In genomic region chr6:122165014-122165413, GRCh38 we compare ENCODE assay signal across 28 cellular contexts.
"Had no signal": no experiment of that assay in that cellular context is flagged by ENCODE, and none has a peak within 500 bp of the region (broad histone marks: within the 10 kb centered on the region; RNA-seq: fewer than 3 reads in every experiment).

No MANE protein-coding gene starts in this region.

- H3K27ac Mint-ChIP-seq: stimulated activated effector memory CD8-positive, alpha-beta T cell treated with anti-CD3 and anti-CD28 coated beads, Interleukin-12 subunit alpha, Interleukin-12 subunit beta, amount 100 ng/mL, for 72 hours; stimulated activated memory B cell treated with anti-CD40 and anti-IgM and Interleukin-4, amounts not matched to agents 10 μg/mL and 1 μg/mL and 100 μg/mL, for 72 hours; stimulated activated naive B cell treated with anti-CD40 and anti-IgM and Interleukin-4, amounts not matched to agents 10 μg/mL and 1 μg/mL and 100 μg/mL, for 72 hours; stimulated activated naive CD8-positive, alpha-beta T cell treated with anti-CD3 and anti-CD28 coated beads, Interleukin-15, amount 100 ng/mL, for 72 hours; stimulated activated naive CD8-positive, alpha-beta T cell treated with anti-CD3 and anti-CD28 coated beads, Interleukin-15, Interleukin-2, amounts not matched to agents 100 ng/mL and 50 ng/mL, for 24 hours; type B pancreatic cell had no signal

- H3K4me3 Mint-ChIP-seq: stimulated activated effector memory CD8-positive, alpha-beta T cell treated with anti-CD3 and anti-CD28 coated beads, Interleukin-12 subunit alpha, Interleukin-12 subunit beta, amount 100 ng/mL, for 72 hours; stimulated activated memory B cell treated with anti-CD40 and anti-IgM and Interleukin-4, amounts not matched to agents 10 μg/mL and 1 μg/mL and 100 μg/mL, for 72 hours; stimulated activated naive B cell treated with anti-CD40 and anti-IgM and Interleukin-4, amounts not matched to agents 10 μg/mL and 1 μg/mL and 100 μg/mL, for 72 hours; stimulated activated naive CD8-positive, alpha-beta T cell treated with anti-CD3 and anti-CD28 coated beads, Interleukin-15, amount 100 ng/mL, for 72 hours; stimulated activated naive CD8-positive, alpha-beta T cell treated with anti-CD3 and anti-CD28 coated beads, Interleukin-15, Interleukin-2, amounts not matched to agents 100 ng/mL and 50 ng/mL, for 24 hours; type B pancreatic cell had no signal

- H3K36me3 ChIP-seq: stomach, suprapubic skin, thoracic aorta, thyroid gland, tibial artery, tibial nerve, transverse colon, upper lobe of left lung, upper lobe of right lung, uterus, vagina had no signal

- H3K27ac ChIP-seq: stomach, suprapubic skin, testis, thoracic aorta, thyroid gland, tibial artery, tibial nerve, transverse colon, upper lobe of left lung, upper lobe of right lung, uterus, vagina had no signal

- H3K27me3 Mint-ChIP-seq: stimulated activated memory B cell treated with anti-CD40 and anti-IgM and Interleukin-4, amounts not matched to agents 10 μg/mL and 1 μg/mL and 100 μg/mL, for 72 hours; stimulated activated naive B cell treated with anti-CD40 and anti-IgM and Interleukin-4, amounts not matched to agents 10 μg/mL and 1 μg/mL and 100 μg/mL, for 72 hours; stimulated activated naive CD8-positive, alpha-beta T cell treated with anti-CD3 and anti-CD28 coated beads, Interleukin-15, amount 100 ng/mL, for 72 hours; type B pancreatic cell had no signal

- H3K4me1 Mint-ChIP-seq: stimulated activated effector memory CD8-positive, alpha-beta T cell treated with anti-CD3 and anti-CD28 coated beads, Interleukin-12 subunit alpha, Interleukin-12 subunit beta, amount 100 ng/mL, for 72 hours; stimulated activated memory B cell treated with anti-CD40 and anti-IgM and Interleukin-4, amounts not matched to agents 10 μg/mL and 1 μg/mL and 100 μg/mL, for 72 hours; stimulated activated naive B cell treated with anti-CD40 and anti-IgM and Interleukin-4, amounts not matched to agents 10 μg/mL and 1 μg/mL and 100 μg/mL, for 72 hours; stimulated activated naive CD8-positive, alpha-beta T cell treated with anti-CD3 and anti-CD28 coated beads, Interleukin-15, amount 100 ng/mL, for 72 hours had no signal

- DNase-seq: stimulated activated CD4-positive, alpha-beta T cell treated with anti-CD3 and anti-CD28 coated beads, Interleukin-2, amount 100 ng/mL, for 48 hours; stimulated activated CD4-positive, alpha-beta T cell treated with anti-CD3 and anti-CD28 coated beads, Interleukin-4, amount 100 ng/mL, for 1 hour; stimulated activated CD4-positive, alpha-beta T cell treated with anti-CD3 and anti-CD28 coated beads, Interleukin-4, amount 100 ng/mL, for 24 hours; stimulated activated CD4-positive, alpha-beta T cell treated with anti-CD3 and anti-CD28 coated beads, Interleukin-4, amount 100 ng/mL, for 4 hours; stimulated activated CD8-positive, alpha-beta memory T cell treated with anti-CD3 and anti-CD28 coated beads, Interleukin-4, amount 100 ng/mL, for 48 hours; stimulated activated naive B cell treated with anti-CD40 and anti-IgM and Interleukin-4, amounts not matched to agents 10 μg/mL and 1 μg/mL and 100 μg/mL, for 72 hours; stimulated activated naive CD4-positive, alpha-beta T cell; stimulated activated naive CD4-positive, alpha-beta T cell treated with Interleukin-2 at 50 U/mL for 16 hours; stimulated activated naive CD8-positive, alpha-beta T cell treated with anti-CD3 and anti-CD28 coated beads, Interleukin-15, amount 100 ng/mL, for 72 hours; stimulated activated naive CD8-positive, alpha-beta T cell treated with anti-CD3 and anti-CD28 coated beads, Interleukin-15, Interleukin-2, amounts not matched to agents 100 U/mL and 50 U/mL, for 24 hours; stomach; substantia nigra; testis; thyroid gland; tibial artery; transverse colon; trophoblast cell; upper lobe of right lung; uterus had no signal

- H3K4me1 ChIP-seq: stomach, suprapubic skin, testis, thyroid gland, tibial nerve, transverse colon, upper lobe of left lung, upper lobe of right lung, vagina had no signal

- H3K36me3 Mint-ChIP-seq: stimulated activated effector memory CD8-positive, alpha-beta T cell treated with anti-CD3 and anti-CD28 coated beads, Interleukin-12 subunit alpha, Interleukin-12 subunit beta, amount 100 ng/mL, for 72 hours; stimulated activated memory B cell treated with anti-CD40 and anti-IgM and Interleukin-4, amounts not matched to agents 10 μg/mL and 1 μg/mL and 100 μg/mL, for 72 hours; stimulated activated naive B cell treated with anti-CD40 and anti-IgM and Interleukin-4, amounts not matched to agents 10 μg/mL and 1 μg/mL and 100 μg/mL, for 72 hours; type B pancreatic cell had no signal

- H3K4me3 ChIP-seq: stomach, suprapubic skin, thoracic aorta, thyroid gland, tibial artery, tibial nerve, transverse colon, upper lobe of left lung, upper lobe of right lung, uterus, vagina had no signal

- ATAC-seq: stimulated activated effector memory CD8-positive, alpha-beta T cell treated with anti-CD3 and anti-CD28 coated beads, Interleukin-12 subunit alpha, Interleukin-12 subunit beta, amount 100 ng/mL, for 72 hours; stimulated activated memory B cell treated with anti-CD40 and anti-IgM and Interleukin-4, amounts not matched to agents 10 μg/mL and 1 μg/mL and 100 μg/mL, for 72 hours; stimulated activated naive B cell treated with anti-CD40 and anti-IgM and Interleukin-4, amounts not matched to agents 10 μg/mL and 1 μg/mL and 100 μg/mL, for 72 hours; stimulated activated naive CD8-positive, alpha-beta T cell treated with anti-CD3 and anti-CD28 coated beads, Interleukin-15, amount 100 ng/mL, for 72 hours; stimulated activated naive CD8-positive, alpha-beta T cell treated with anti-CD3 and anti-CD28 coated beads, Interleukin-15, Interleukin-2, amounts not matched to agents 100 U/mL and 50 U/mL, for 24 hours; upper lobe of right lung had no signal

- H3K9me3 Mint-ChIP-seq: stimulated activated memory B cell treated with anti-CD40 and anti-IgM and Interleukin-4, amounts not matched to agents 10 μg/mL and 1 μg/mL and 100 μg/mL, for 72 hours; stimulated activated naive CD8-positive, alpha-beta T cell treated with anti-CD3 and anti-CD28 coated beads, Interleukin-15, amount 100 ng/mL, for 72 hours; stimulated activated naive CD8-positive, alpha-beta T cell treated with anti-CD3 and anti-CD28 coated beads, Interleukin-15, Interleukin-2, amounts not matched to agents 100 ng/mL and 50 ng/mL, for 24 hours; type B pancreatic cell had no signal

- H3K27me3 ChIP-seq: stomach, suprapubic skin, testis, thyroid gland, tibial artery, tibial nerve, transverse colon, upper lobe of left lung, upper lobe of right lung, vagina had no signal

- H3K9me3 ChIP-seq: suprapubic skin, testis, thoracic aorta, thyroid gland, tibial artery, tibial nerve, transverse colon, upper lobe of left lung, upper lobe of right lung, uterus, vagina had no signal
